ENCODE assay signal across 13 cellular contexts in the genomic region with DNA sequence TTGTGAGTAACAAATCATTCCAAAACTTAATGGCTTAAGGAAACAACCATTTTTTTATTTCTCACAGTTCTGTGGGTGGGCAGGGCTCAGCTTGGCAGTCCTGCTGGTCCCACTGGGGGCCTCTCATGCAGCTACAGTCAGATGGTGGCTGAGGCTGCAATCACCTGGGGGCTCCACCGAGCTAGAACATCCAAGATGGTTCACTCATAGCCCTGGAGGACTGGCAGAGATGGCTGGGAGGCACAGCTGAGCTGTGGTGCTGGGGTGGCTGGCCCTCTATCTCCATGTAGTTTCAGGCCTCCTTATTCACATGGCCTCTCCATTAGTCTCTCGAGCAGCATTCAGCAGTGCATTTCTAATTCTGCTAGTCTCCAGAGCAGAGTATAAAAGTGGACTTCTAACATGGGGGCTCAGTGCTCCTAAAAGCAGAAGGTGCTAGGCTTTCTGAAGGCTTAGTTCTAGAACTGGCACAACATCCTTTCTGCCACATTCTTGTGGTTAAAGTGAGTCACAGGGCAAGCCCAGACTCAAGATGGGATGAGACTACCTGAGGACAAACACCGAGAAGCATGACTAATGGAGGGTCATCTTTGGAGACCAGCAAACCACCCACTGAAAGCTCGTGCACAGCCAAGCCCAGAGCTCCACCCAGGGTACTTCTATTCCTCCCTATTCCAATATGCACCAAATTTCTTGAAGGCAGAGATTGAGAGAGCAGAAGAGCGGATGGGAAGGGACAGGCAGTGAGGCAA. TPM values are rescaled to one million over a fixed set of nuclear protein-coding genes. Genes with fewer than 3 reads are reported as not detected.
DNase-seq lines count a peak whose midpoint lies in the region; ATAC-seq and TF ChIP-seq lines count a peak whose summit lies in the region.
"Had no signal": no experiment of that assay in that cellular context is flagged by ENCODE, and none has a peak within 500 bp of the region (broad histone marks: within the 10 kb centered on the region; RNA-seq: fewer than 3 reads in every experiment).

No MANE protein-coding gene starts in this region.

- no peaks in the 10 kb centered on the region for H3K79me2 ChIP-seq in osteoblast (ENCODE audit: insufficient read depth, low read length)

- DNase-seq in DMS53 (lab: John Stamatoyannopoulos, UW) (peak; percentile 5), DMS53 treated with DMSO at 0.1 percent for 48 hours (lab: John Stamatoyannopoulos, UW; ENCODE audit: unreplicated experiment) (no peak), HK-2 (ENCODE audit: unreplicated experiment) (peak; percentile 50), MCF 10A (ENCODE audit: unreplicated experiment) (peak; percentile 98), osteoblast (ENCODE audit: insufficient read length, low spot score, missing footprints) (peak; percentile 83), KBM-7 (no peak), GM20000 (ENCODE audit: low spot score) (no peak)
- DNase-seq: activated CD4-positive, CD25-positive, alpha-beta regulatory T cell treated with anti-CD3 and anti-CD28 coated beads, Interleukin-2, amount 50 U/mL, for 72 hours; stimulated activated CD4-positive, alpha-beta T cell treated with anti-CD3 and anti-CD28 coated beads, Interleukin-12 subunit alpha, Interleukin-12 subunit beta, amount 100 ng/mL, for 4 hours had no signal

- no peaks in the 10 kb centered on the region for H4K20me1 ChIP-seq in osteoblast (ENCODE audit: insufficient read depth, low read length)

- H3K4me1 Mint-ChIP-seq in MCF 10A (ENCODE audit: insufficient read depth, unreplicated experiment), result peaks cover 54% of the 10 kb centered on the region

- H3K4me3 Mint-ChIP-seq in MCF 10A (ENCODE audit: unreplicated experiment), result peak overlapping the region; percentile 12

- H3K27ac Mint-ChIP-seq in MCF 10A (ENCODE audit: low read depth, unreplicated experiment), result peak overlapping the region; percentile 59

- H3K36me3 ChIP-seq in osteoblast (ENCODE audit: insufficient read depth, low read length), result no peaks in the 10 kb centered on the region
- H3K36me3 ChIP-seq: thoracic aorta had no signal

- no peak for ATAC-seq in GM21390 (IDR thresholded peaks at IDR 0.05; ENCODE audit: unreplicated experiment)

- in situ Hi-C loops in KBM-7 (cut with MboI; ENCODE audit: low pct_unique_long_range_greater_than_20kb, low sequenced_read_pairs), result no loop called here

- no peak overlapping the region for H3K4me3 ChIP-seq in osteoblast (ENCODE audit: insufficient read depth, low read length)
- H3K4me3 ChIP-seq: thoracic aorta had no signal

- no peak overlapping the region for H3K27ac ChIP-seq in osteoblast (ENCODE audit: low read depth, low read length)
- H3K27ac ChIP-seq: 22Rv1, thoracic aorta had no signal

- peak overlapping the region; percentile 42 for H3K4me2 ChIP-seq in osteoblast (ENCODE audit: insufficient read depth, low read length)

- peaks cover 19% of the 10 kb centered on the region for H3K36me3 Mint-ChIP-seq in MCF 10A (ENCODE audit: insufficient read depth, unreplicated experiment)

- intact Hi-C loops in MCF 10A (cut with micrococcal nuclease), result loop anchor here (1.0 to 10.0 kb wide), 2 partner anchors 28 to 295 kb away; no protein-coding TSS in a partner anchor

- H3K4me1 ChIP-seq in osteoblast (ENCODE audit: insufficient read depth, low read length), result peaks cover 41% of the 10 kb centered on the region

- no peak overlapping the region for H2AFZ ChIP-seq in osteoblast (ENCODE audit: low read length)

- no peak for TF ChIP-seq CTCF in MCF 10A (IDR thresholded peaks at IDR 0.05; ENCODE audit: unreplicated experiment)
- TF ChIP-seq CTCF in osteoblast (IDR thresholded peaks at IDR 0.05; ENCODE audit: extremely low read depth, low read depth, low read length), result no peak
- TF ChIP-seq CTCF in GM20000 (IDR thresholded peaks at IDR 0.05; ENCODE audit: extremely low read depth, missing control alignments), result no peak

- BruUV-seq in MCF 10A (replicated peaks; lab: Mats Ljungman, UMichigan), result no TSS peak

- CTCF ChIA-PET in MCF 10A (lab: Yijun Ruan, JAX), result interaction anchor here (0.5 to 2.0 kb wide), 8 partner anchors 16 to 1088 kb away, joined by 3 to 8 read pairs (median 4); a partner anchor contains a TSS

- no peaks in the 10 kb centered on the region for H3K27me3 ChIP-seq in osteoblast (ENCODE audit: insufficient read depth, low read length)

- no peaks in the 10 kb centered on the region for H3K9me3 ChIP-seq in osteoblast (ENCODE audit: low read depth, low read length)
- H3K9me3 ChIP-seq: thoracic aorta had no signal

- H3K27me3 Mint-ChIP-seq in MCF 10A (ENCODE audit: insufficient read depth, unreplicated experiment), result no peaks in the 10 kb centered on the region

- POLR2A ChIA-PET in MCF 10A (lab: Yijun Ruan, JAX), result interaction anchor here (0.7 to 2.7 kb wide), 9 partner anchors 11 to 78 kb away, joined by 4 to 10 read pairs (median 4); a partner anchor contains a TSS

- no peaks in the 10 kb centered on the region for H3K9me3 Mint-ChIP-seq in MCF 10A (ENCODE audit: unreplicated experiment)

RNA-seq across cellular contexts. Expression of a gene that starts 6.3 kb away (rescaled TPM):
- total RNA-seq in MCF 10A (2022) (not detected in 2 replicates), osteoblast (not detected in 2 replicates)
- total RNA-seq: liver, thoracic aorta had no signal

RNA-seq across cellular contexts. Expression of a gene that starts 29.5 kb away (rescaled TPM):
- total RNA-seq in MCF 10A (2022) (0.63 and 1.2 TPM in 2 replicates), osteoblast (2.5 and 6.2 TPM in 2 replicates)

Comparison
In these comparisons a context has a peak if more than half of its experiments do, and no peak if none do; other contexts are left out.
1. DNase-seq: peak in DMS53 (single experiment), HK-2 (single experiment), MCF 10A (single experiment) and osteoblast (single experiment); none in DMS53 treated with DMSO at 0.1 percent for 48 hours (single experiment), KBM-7 (single experiment) and GM20000 (single experiment).